ENCODE assay signal across 14 cellular contexts in genomic region chr4:141788169-141788915, GRCh38.
"Had no signal": no experiment of that assay in that cellular context is flagged by ENCODE, and none has a peak within 500 bp of the region (broad histone marks: within the 10 kb centered on the region; RNA-seq: fewer than 3 reads in every experiment).

No MANE protein-coding gene starts in this region.

- H3K27ac ChIP-seq: adrenal gland, colonic mucosa had no signal

- FAIRE-seq: endometrium, TTC549 had no signal

- DNase-seq: activated CD4-positive, alpha-beta T cell treated with anti-CD3 and anti-CD28 coated beads, Interleukin-2, amount 50 U/mL, for 4 hours; activated gamma-delta T cell; adrenal gland; caudate nucleus; colonic mucosa; left cardiac atrium; natural killer cell; retina; stimulated activated CD4-positive, alpha-beta T cell treated with anti-CD3 and anti-CD28 coated beads, Interleukin-12 subunit alpha, Interleukin-12 subunit beta, amount 100 ng/mL, for 4 hours; stimulated activated CD4-positive, alpha-beta T cell treated with anti-CD3 and anti-CD28 coated beads, Interleukin-1b, Interleukin-23, amount 100 ng/mL, for 48 hours; stimulated activated CD8-positive, alpha-beta memory T cell treated with anti-CD3 and anti-CD28 coated beads, Interleukin-4, amount 100 ng/mL, for 48 hours; stimulated activated naive CD4-positive, alpha-beta T cell had no signal

- H3K36me3 ChIP-seq: adrenal gland, colonic mucosa had no signal

- H3K4me3 ChIP-seq: adrenal gland, colonic mucosa had no signal

- H3K27me3 ChIP-seq: adrenal gland, colonic mucosa had no signal

- H3K9me3 ChIP-seq: adrenal gland, colonic mucosa had no signal

- ATAC-seq: natural killer cell had no signal

- H3K4me1 ChIP-seq: adrenal gland, colonic mucosa had no signal
